Comparison of ENCODE assay signal across 7 cellular contexts in genomic region chr10:105161149-105161548, GRCh38.
"Had no signal": no experiment of that assay in that cellular context is flagged by ENCODE, and none has a peak within 500 bp of the region (broad histone marks: within the 10 kb centered on the region; RNA-seq: fewer than 3 reads in every experiment).

No MANE protein-coding gene starts in this region.

- H3K27ac ChIP-seq: HL-60, KMS-11 had no signal

- H3K4me2 ChIP-seq: KMS-11 had no signal

- FAIRE-seq: HTR-8/SVneo, K562 had no signal

- ATAC-seq: K562 had no signal

- H3K9ac ChIP-seq: KMS-11 had no signal

- DNase-seq: IMR-90, KBM-7, KG1 had no signal

- H3K4me3 ChIP-seq: K562 had no signal
